In the genomic region with DNA sequence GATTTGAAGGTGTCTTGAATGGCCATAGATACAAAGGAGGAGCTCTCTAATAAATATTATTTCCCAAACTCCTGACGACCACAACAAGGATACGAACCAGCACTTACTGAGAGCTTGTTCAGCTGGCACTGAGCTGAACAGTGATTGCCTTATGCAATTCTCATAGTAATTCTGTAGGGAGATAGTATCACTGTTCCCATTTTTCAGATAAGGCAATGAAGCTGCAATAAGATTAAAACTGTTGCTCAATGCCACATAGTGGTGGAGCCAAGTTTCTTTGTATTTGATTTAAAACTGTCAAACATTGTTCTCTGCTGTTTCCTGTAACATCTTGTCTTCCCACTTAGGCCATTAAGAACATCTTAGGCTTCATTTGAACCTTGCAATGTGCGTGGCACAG, we compare ENCODE assay signal across 21 cellular contexts.
"Had no signal": no experiment of that assay in that cellular context is flagged by ENCODE, and none has a peak within 500 bp of the region (broad histone marks: within the 10 kb centered on the region; RNA-seq: fewer than 3 reads in every experiment).

No MANE protein-coding gene starts in this region.

- H3K27ac ChIP-seq: coronary artery, gastrocnemius medialis, neural progenitor cell, prostate gland, skin epidermis, spleen, thoracic aorta, transverse colon had no signal

- H3K9me3 ChIP-seq: gastrocnemius medialis, mucosa of descending colon, prostate gland, spleen, thoracic aorta, transverse colon had no signal

- DNase-seq: dermis blood vessel endothelial cell; effector memory CD4-positive, alpha-beta T cell; erythroblast; gastrocnemius medialis; mesenchymal stem cell; mucosa of descending colon; naive B cell; nucleus accumbens; right cardiac atrium; spleen; stimulated activated naive B cell treated with anti-CD40 and anti-IgM and Interleukin-4, amounts not matched to agents 10 μg/mL and 1 μg/mL and 100 μg/mL, for 72 hours; transverse colon had no signal

- ATAC-seq: gastrocnemius medialis; left lobe of liver; mucosa of descending colon; natural killer cell treated with Interleukin-12 subunit alpha and Interleukin-12 subunit beta and Interleukin-15 and Interleukin-18, amount 100 ng/mL, for 72 hours; right cardiac atrium; stimulated activated naive B cell treated with anti-CD40 and anti-IgM and Interleukin-4, amounts not matched to agents 10 μg/mL and 1 μg/mL and 100 μg/mL, for 72 hours had no signal

- H3K4me3 ChIP-seq: coronary artery, gastrocnemius medialis, mucosa of descending colon, neural progenitor cell, prostate gland, skin epidermis, spleen, thoracic aorta, transverse colon had no signal

- H3K36me3 ChIP-seq: gastrocnemius medialis, neural progenitor cell, prostate gland, spleen, thoracic aorta, transverse colon had no signal

- H2AFZ ChIP-seq: neural progenitor cell had no signal

- H3K9ac ChIP-seq: neural progenitor cell had no signal

- H3K4me2 ChIP-seq: neural progenitor cell had no signal

- FAIRE-seq: endometrium, keratinocyte had no signal

- H3K27me3 ChIP-seq: gastrocnemius medialis, neural progenitor cell, spleen, transverse colon had no signal

- H3K4me1 ChIP-seq: gastrocnemius medialis, transverse colon had no signal
